ENCODE assay signal across 14 cellular contexts in genomic region chr6:71056656-71057055, GRCh38.
DNase-seq lines count a peak whose midpoint lies in the region; ATAC-seq and TF ChIP-seq lines count a peak whose summit lies in the region.
"Had no signal": no experiment of that assay in that cellular context is flagged by ENCODE, and none has a peak within 500 bp of the region (broad histone marks: within the 10 kb centered on the region; RNA-seq: fewer than 3 reads in every experiment).

No MANE protein-coding gene starts in this region.

- H3K36me3 Mint-ChIP-seq in progenitor cell of endocrine pancreas (ENCODE audit: insufficient read depth) = no peaks in the 10 kb centered on the region
- no peaks in the 10 kb centered on the region for H3K36me3 Mint-ChIP-seq in activated T-cell treated with anti-CD3 and anti-CD28 coated beads, Interleukin-2, amount 50 U/mL, for 4 hours (ENCODE audit: insufficient read depth)
- H3K36me3 Mint-ChIP-seq: CD8-positive, alpha-beta T cell had no signal

- no peak for ATAC-seq in HG03565 (IDR thresholded peaks at IDR 0.05; ENCODE audit: unreplicated experiment)
- no peak for ATAC-seq in activated T-cell treated with anti-CD3 and anti-CD28 coated beads, Interleukin-2, amount 50 U/mL, for 4 hours
- ATAC-seq: A549; CD8-positive, alpha-beta T cell had no signal

- H3K27me3 Mint-ChIP-seq in progenitor cell of endocrine pancreas = peaks cover 10% of the 10 kb centered on the region
- H3K27me3 Mint-ChIP-seq in activated T-cell treated with anti-CD3 and anti-CD28 coated beads, Interleukin-2, amount 50 U/mL, for 4 hours (ENCODE audit: low read depth) = no peaks in the 10 kb centered on the region

- no peaks in the 10 kb centered on the region for H3K4me1 Mint-ChIP-seq in progenitor cell of endocrine pancreas (ENCODE audit: low read depth)
- no peaks in the 10 kb centered on the region for H3K4me1 Mint-ChIP-seq in activated T-cell treated with anti-CD3 and anti-CD28 coated beads, Interleukin-2, amount 50 U/mL, for 4 hours (ENCODE audit: low read depth)
- H3K4me1 Mint-ChIP-seq: H9 had no signal

- peak overlapping the region; percentile 55 for H3K27ac Mint-ChIP-seq in progenitor cell of endocrine pancreas
- H3K27ac Mint-ChIP-seq: CD8-positive, alpha-beta T cell; H9 had no signal

- H3K4me3 Mint-ChIP-seq in progenitor cell of endocrine pancreas (ENCODE audit: low read depth) = no peak overlapping the region
- H3K4me3 Mint-ChIP-seq in activated T-cell treated with anti-CD3 and anti-CD28 coated beads, Interleukin-2, amount 50 U/mL, for 4 hours = no peak overlapping the region
- H3K4me3 Mint-ChIP-seq: CD8-positive, alpha-beta T cell; H9 had no signal

- H3K9me3 Mint-ChIP-seq in progenitor cell of endocrine pancreas (ENCODE audit: low read depth) = no peaks in the 10 kb centered on the region
- no peaks in the 10 kb centered on the region for H3K9me3 Mint-ChIP-seq in activated T-cell treated with anti-CD3 and anti-CD28 coated beads, Interleukin-2, amount 50 U/mL, for 4 hours
- H3K9me3 Mint-ChIP-seq: CD8-positive, alpha-beta T cell; H9 had no signal

- DNase-seq in LHCN-M2 (ENCODE audit: low read depth) (peak; percentile 31), NCI-H446 (lab: John Stamatoyannopoulos, UW) (peak; percentile 69 to 75), fibroblast of gingiva (ENCODE audit: low read depth) (peak; percentile 53), progenitor cell of endocrine pancreas (ENCODE audit: low spot score, unreplicated experiment) (no peak)
- no peak for DNase-seq in activated T-cell treated with anti-CD3 and anti-CD28 coated beads, Interleukin-2, amount 50 U/mL, for 4 hours
- DNase-seq: BE2C; CD8-positive, alpha-beta T cell; COR-L47; DMS79 treated with DMSO at 0.1 percent for 48 hours; EL; GOT3; H9 had no signal

- no peak for TF ChIP-seq CTCF in progenitor cell of endocrine pancreas (IDR thresholded peaks at IDR 0.05; ENCODE audit: unreplicated experiment)

Comparison
In these comparisons a context has a peak if more than half of its experiments do, and no peak if none do; other contexts are left out.
1. DNase-seq: peak in LHCN-M2 (single experiment), NCI-H446 (2 of 2) and fibroblast of gingiva (single experiment); none in progenitor cell of endocrine pancreas (single experiment) and activated T-cell treated with anti-CD3 and anti-CD28 coated beads, Interleukin-2, amount 50 U/mL, for 4 hours (single experiment).